ENCODE assay signal across 7 cellular contexts in genomic region chr10:46787321-46787615, GRCh38.
DNase-seq lines count a peak whose midpoint lies in the region; ATAC-seq and FAIRE-seq lines count a peak whose summit lies in the region.

No MANE protein-coding gene starts in this region.

- no peaks in the 10 kb centered on the region for H3K27me3 Mint-ChIP-seq in central memory CD8-positive, alpha-beta T cell

- peaks cover 9% of the 10 kb centered on the region for H3K4me1 Mint-ChIP-seq in central memory CD8-positive, alpha-beta T cell

- H3K4me3 Mint-ChIP-seq in central memory CD8-positive, alpha-beta T cell: peak overlapping the region; percentile 90

- peak overlapping the region; percentile 66 for H3K4me3 ChIP-seq in GM08714 (ENCODE audit: low read length)

- peak; percentile 74 for FAIRE-seq in RCC 7860 (lab: Jason Lieb, UNC)

- H3K27ac Mint-ChIP-seq in central memory CD8-positive, alpha-beta T cell (ENCODE audit: low read depth): peak overlapping the region; percentile 60

- peak; percentile 72 for DNase-seq in RCC 7860 (ENCODE audit: low spot score)
- DNase-seq in central memory CD8-positive, alpha-beta T cell (ENCODE audit: low spot score in 2 of 2): no peak
- DNase-seq in kidney tubule cell (ENCODE audit: low spot score): peak; percentile 72
- peak; percentile 7 for DNase-seq in stimulated activated CD8-positive, alpha-beta memory T cell treated with anti-CD3 and anti-CD28 coated beads, Interleukin-4, amount 100 ng/mL, for 24 hours (ENCODE audit: low read depth)
- no peak for DNase-seq in COR-L47 (lab: John Stamatoyannopoulos, UW)

- peaks cover 2% of the 10 kb centered on the region for H3K36me3 Mint-ChIP-seq in central memory CD8-positive, alpha-beta T cell (ENCODE audit: insufficient read depth)

- ATAC-seq in HG02840 (IDR thresholded peaks at IDR 0.05; ENCODE audit: low FRiP score, unreplicated experiment): peak; percentile 16
- peak; percentile 37 for ATAC-seq in central memory CD8-positive, alpha-beta T cell (replicated peaks; ENCODE audit: extremely low read depth, poor library complexity, severe bottlenecking)

- no peaks in the 10 kb centered on the region for H3K9me3 Mint-ChIP-seq in central memory CD8-positive, alpha-beta T cell

Comparison
In these comparisons a context has a peak if more than half of its experiments do, and no peak if none do; other contexts are left out.
1. DNase-seq: peak in RCC 7860 (single experiment), kidney tubule cell (single experiment) and stimulated activated CD8-positive, alpha-beta memory T cell treated with anti-CD3 and anti-CD28 coated beads, Interleukin-4, amount 100 ng/mL, for 24 hours (single experiment); none in central memory CD8-positive, alpha-beta T cell (0 of 2) and COR-L47 (single experiment).